In genomic region chr12:93713060-93713459, GRCh38 we compare ENCODE assay signal across 15 cellular contexts. TPM values are rescaled to one million over a fixed set of nuclear protein-coding genes. Genes with fewer than 3 reads are reported as not detected.
DNase-seq lines count a peak whose midpoint lies in the region; ATAC-seq and TF ChIP-seq lines count a peak whose summit lies in the region.
"Had no signal": no experiment of that assay in that cellular context is flagged by ENCODE, and none has a peak within 500 bp of the region (broad histone marks: within the 10 kb centered on the region; RNA-seq: fewer than 3 reads in every experiment).

No MANE protein-coding gene starts in this region.

- WGBS in esophagus squamous epithelium, 2 donors: 76 to 80% methylated on average over 5 of the region's 5 CpGs
- WGBS in transverse colon (ENCODE audit: low coverage in 1 of 2), 2 donors: 83 to 87% methylated on average over 4 to 5 of the region's 5 CpGs

- ATAC-seq in Panc1 (peak; percentile 59; the same call in 1 of the 2 replicates), GM19467 (IDR thresholded peaks at IDR 0.05; ENCODE audit: unreplicated experiment) (no peak), GM21528 (IDR thresholded peaks at IDR 0.05; ENCODE audit: low FRiP score, unreplicated experiment) (no peak)
- ATAC-seq: A549 had no signal

- no peak for TF ChIP-seq RAD21 in neural cell (conservative IDR thresholded peaks at IDR 0.05)

- H3K9me3 ChIP-seq in Panc1 (ENCODE audit: control insufficient read depth, insufficient read depth, low read depth, low read length) (peaks cover 6% of the 10 kb centered on the region; the same call in 1 of the 2 replicates), esophagus squamous epithelium (peaks cover 0 to 13% (median 7%) of the 10 kb centered on the region in 3 donors), neural cell (ENCODE audit: low read length) (peaks cover 4% of the 10 kb centered on the region), transverse colon (peaks cover 9 to 10% of the 10 kb centered on the region in 2 donors)

- CTCF ChIA-PET in Panc1 (lab: Charles Lee): interaction anchor here (0.6 to 0.9 kb wide), 2 partner anchors 29 to 55 kb away, joined by 3 to 7 read pairs; no protein-coding TSS in a partner anchor

- POLR2A ChIA-PET in Panc1 (lab: Charles Lee): no interaction called here

- TF ChIP-seq EP300 in neural cell (conservative IDR thresholded peaks at IDR 0.05; ENCODE audit: poor library complexity, severe bottlenecking): no peak
- TF ChIP-seq EP300 in transverse colon (IDR thresholded peaks at IDR 0.05; ENCODE audit: low read depth): no peak

- no TSS peak for BruUV-seq in Panc1 (replicated peaks; lab: Mats Ljungman, UMichigan)

- no peak overlapping the region for H3K4me2 ChIP-seq in neural cell (ENCODE audit: low read length)
- H3K4me2 ChIP-seq: A549 had no signal

- in situ Hi-C loops in Panc1 (cut with HindIII; ENCODE audit: low pct_unique_long_range_greater_than_20kb, low sequenced_read_pairs): no loop called here
- in situ Hi-C loops in transverse colon (cut with MboI; ENCODE audit: low pct_ligation_motif_present in 1 of 4, low pct_unique_long_range_greater_than_20kb in 1 of 4, low sequenced_read_pairs in 3 of 4): no loop called here

- no peaks in the 10 kb centered on the region for H3K27me3 ChIP-seq in Panc1 (ENCODE audit: control insufficient read depth, insufficient read depth, low read length)
- no peaks in the 10 kb centered on the region for H3K27me3 ChIP-seq in esophagus squamous epithelium
- no peaks in the 10 kb centered on the region for H3K27me3 ChIP-seq in neural cell (ENCODE audit: insufficient read depth, low read depth, low read length)
- H3K27me3 ChIP-seq in transverse colon: no peaks in the 10 kb centered on the region

- no peak overlapping the region for H3K9ac ChIP-seq in neural cell (ENCODE audit: low read length)

- peaks cover 16% of the 10 kb centered on the region; the same call in 1 of the 2 replicates for H3K4me1 ChIP-seq in Panc1 (ENCODE audit: control insufficient read depth, insufficient read depth, low read length)
- H3K4me1 ChIP-seq in esophagus squamous epithelium: peaks cover 0 to 33% (median 4%) of the 10 kb centered on the region in 3 donors
- peaks cover 9 to 23% (median 16%) of the 10 kb centered on the region in 4 donors for H3K4me1 ChIP-seq in transverse colon

- no peaks in the 10 kb centered on the region for H3K36me3 ChIP-seq in Panc1 (ENCODE audit: control insufficient read depth, insufficient read depth, low read length)
- H3K36me3 ChIP-seq in esophagus squamous epithelium: peaks cover 0 to 4% (median 0%) of the 10 kb centered on the region in 3 donors
- no peaks in the 10 kb centered on the region for H3K36me3 ChIP-seq in neural cell (ENCODE audit: insufficient read depth, low read length)
- no peaks in the 10 kb centered on the region for H3K36me3 ChIP-seq in transverse colon

- TF ChIP-seq CTCF in Panc1 (IDR thresholded peaks at IDR 0.05): no peak
- no peak for TF ChIP-seq CTCF in esophagus squamous epithelium (IDR thresholded peaks at IDR 0.05)
- TF ChIP-seq CTCF in neural cell (IDR thresholded peaks at IDR 0.05; ENCODE audit: poor library complexity, severe bottlenecking): no peak
- no peak for TF ChIP-seq CTCF in transverse colon (IDR thresholded peaks at IDR 0.05)

- no peaks in the 10 kb centered on the region for H3F3A ChIP-seq in neural cell (ENCODE audit: insufficient read depth, low read length, poor library complexity, severe bottlenecking)

- TF ChIP-seq POLR2A in esophagus squamous epithelium (IDR thresholded peaks at IDR 0.05) (no peak), transverse colon (IDR thresholded peaks at IDR 0.05) (no peak)

- H3K9me2 ChIP-seq in neural cell (ENCODE audit: insufficient read depth, low read length): no peaks in the 10 kb centered on the region

- no peaks in the 10 kb centered on the region for H3K79me2 ChIP-seq in neural cell (replicated peaks; ENCODE audit: insufficient read depth, low read length)

- H3K27ac ChIP-seq in Panc1 (ENCODE audit: low read length) (peak overlapping the region; percentile 53), esophagus squamous epithelium (peak overlapping the region in 3 of 4 donors; percentile 14 to 82 (median 49)), neural cell (ENCODE audit: low read length) (peak overlapping the region; percentile 62), transverse colon (peak overlapping the region; percentile 55 to 80 (median 64))
- H3K27ac ChIP-seq: A549, HL-60 had no signal

- no peak overlapping the region for H3K4me3 ChIP-seq in Panc1 (ENCODE audit: low read depth in 2 of 2, low read length in 2 of 2)
- no peak overlapping the region for H3K4me3 ChIP-seq in esophagus squamous epithelium
- H3K4me3 ChIP-seq in neural cell (ENCODE audit: low read length): no peak overlapping the region
- no peak overlapping the region for H3K4me3 ChIP-seq in transverse colon
- H3K4me3 ChIP-seq: A549 had no signal

- DNase-seq in Panc1 (ENCODE audit: low read depth, low spot score) (no peak), esophagus squamous epithelium (lab: John Stamatoyannopoulos, UW) (no peak), transverse colon (no peak)
- no peak for DNase-seq in activated T-cell treated with anti-CD3 and anti-CD28 coated beads, Interleukin-2, amount 50 U/mL, for 1 hour
- DNase-seq: C1 segment of cervical spinal cord, H7, NCI-H1417 treated with DMSO at 0.1 percent for 48 hours, NCI-H2029, NCI-H2171, NCI-H69 had no signal

- H2AFZ ChIP-seq in neural cell (ENCODE audit: low read depth, low read length): no peak overlapping the region

- intact Hi-C loops in Panc1 (cut with micrococcal nuclease; ENCODE audit: unreplicated experiment) (no loop called here), esophagus squamous epithelium (cut with DNase I) (no loop called here), transverse colon (cut with DNase I; ENCODE audit: low total_unique reads) (no loop called here)

- no peaks in the 10 kb centered on the region for H4K20me1 ChIP-seq in neural cell (ENCODE audit: insufficient read depth)

TF ChIP-seq in neural cell, 6 proteins besides CTCF, POLR2A, EP300 and RAD21:
- TF ChIP-seq SMC3 (conservative IDR thresholded peaks at IDR 0.05; ENCODE audit: poor library complexity): no peak
- TF ChIP-seq MXI1 (conservative IDR thresholded peaks at IDR 0.05; ENCODE audit: poor library complexity, severe bottlenecking): no peak
- TF ChIP-seq REST (IDR thresholded peaks at IDR 0.05; ENCODE audit: borderline replicate concordance): no peak
- TF ChIP-seq TAF1 (IDR thresholded peaks at IDR 0.05; ENCODE audit: low read depth): no peak
- no peak for TF ChIP-seq POLR2AphosphoS5 (IDR thresholded peaks at IDR 0.05)
- TF ChIP-seq EZH2 (IDR thresholded peaks at IDR 0.05; ENCODE audit: borderline replicate concordance, insufficient read depth, low read length, poor library complexity, severe bottlenecking): no peak

RNA-seq across cellular contexts. Expression of gene CRADD, which starts 35.9 kb away (rescaled TPM):
- total RNA-seq in Panc1 (2021; ENCODE audit: unreplicated experiment) (7.0 TPM), esophagus squamous epithelium (10 to 100 TPM; 20.2 to 22.9 (median 21.7) TPM), transverse colon (10 to 100 TPM; 45.6 to 59.3 (median 56.3) TPM)
- 5.5 TPM for polyA plus RNA-seq in Panc1 (2012; ENCODE audit: insufficient read length)
- 23.5 and 39.0 TPM in 2 replicates for polyA plus RNA-seq in neural cell
- 19.0 and 25.0 TPM in 2 replicates for polyA minus RNA-seq in neural cell
